Comparison of ENCODE assay signal across 8 cellular contexts in genomic region chr7:471866-472639, GRCh38. TPM values are rescaled to one million over a fixed set of nuclear protein-coding genes. Genes with fewer than 3 reads are reported as not detected.
DNase-seq lines count a peak whose midpoint lies in the region; ATAC-seq and TF ChIP-seq lines count a peak whose summit lies in the region.

No MANE protein-coding gene starts in this region.

- H3K27me3 Mint-ChIP-seq in activated T-helper 17 cell treated with anti-CD3 and anti-CD28 coated beads, Interleukin-2, amount 50 U/mL, for 72 hours = no peaks in the 10 kb centered on the region

- intact Hi-C loops in left cardiac atrium (cut with DNase I) = no loop called here

- peaks cover 14% of the 10 kb centered on the region for H3K4me1 ChIP-seq in adipocyte (ENCODE audit: control insufficient read depth, insufficient read depth, low read length)

- H3K9me3 Mint-ChIP-seq in activated T-helper 17 cell treated with anti-CD3 and anti-CD28 coated beads, Interleukin-2, amount 50 U/mL, for 72 hours = peaks cover 13% of the 10 kb centered on the region

- ATAC-seq in left cardiac atrium (peak; percentile 85 to 88), GM19023 (IDR thresholded peaks at IDR 0.05; ENCODE audit: unreplicated experiment) (no peak), GM19463 (IDR thresholded peaks at IDR 0.05; ENCODE audit: unreplicated experiment) (no peak), HG03097 (IDR thresholded peaks at IDR 0.05; ENCODE audit: low FRiP score, unreplicated experiment) (no peak)
- ATAC-seq in activated T-helper 17 cell treated with anti-CD3 and anti-CD28 coated beads, Interleukin-2, amount 50 U/mL, for 72 hours (replicated peaks) = no peak

- peaks cover 7% of the 10 kb centered on the region for H3K27me3 ChIP-seq in adipocyte (replicated peaks; ENCODE audit: control insufficient read depth, insufficient read depth, low read length)

- no peaks in the 10 kb centered on the region for H3K36me3 Mint-ChIP-seq in activated T-helper 17 cell treated with anti-CD3 and anti-CD28 coated beads, Interleukin-2, amount 50 U/mL, for 72 hours (ENCODE audit: low read depth)

- H3K9ac ChIP-seq in adipocyte (ENCODE audit: low read length) = no peak overlapping the region

- peak; percentile 58 for DNase-seq in ELR (ENCODE audit: low read depth)
- DNase-seq in adipocyte (ENCODE audit: low read depth) = peak; percentile 87
- peak; percentile 82 for DNase-seq in left cardiac atrium
- DNase-seq in retinal pigment epithelial cell (ENCODE audit: low read depth) = peak; percentile 72

- H3K4me3 ChIP-seq in adipocyte (ENCODE audit: low read length) (no peak overlapping the region), retinal pigment epithelial cell (ENCODE audit: low read length) (no peak overlapping the region)

- H3K36me3 ChIP-seq in adipocyte (ENCODE audit: control insufficient read depth, insufficient read depth, low read length, severe bottlenecking) = no peaks in the 10 kb centered on the region

- no peak overlapping the region for H3K27ac Mint-ChIP-seq in activated T-helper 17 cell treated with anti-CD3 and anti-CD28 coated beads, Interleukin-2, amount 50 U/mL, for 72 hours

- peaks cover 9% of the 10 kb centered on the region for H3K9me3 ChIP-seq in adipocyte (ENCODE audit: control insufficient read depth, low read length)

- H3K4me3 Mint-ChIP-seq in activated T-helper 17 cell treated with anti-CD3 and anti-CD28 coated beads, Interleukin-2, amount 50 U/mL, for 72 hours = no peak overlapping the region

- no peak for TF ChIP-seq CTCF in retinal pigment epithelial cell (conservative IDR thresholded peaks at IDR 0.05; ENCODE audit: low read depth, low read length)

- H3K4me1 Mint-ChIP-seq in activated T-helper 17 cell treated with anti-CD3 and anti-CD28 coated beads, Interleukin-2, amount 50 U/mL, for 72 hours = peaks cover 15% of the 10 kb centered on the region

RNA-seq across cellular contexts. Expression of gene PDGFA, which starts 47.6 kb away (rescaled TPM):
- total RNA-seq in left cardiac atrium = 10 to 100 TPM; 27.5 to 33.9 TPM
- total RNA-seq in activated T-helper 17 cell treated with anti-CD3 and anti-CD28 coated beads, Interleukin-2, amount 50 U/mL, for 72 hours = 10 to 100 TPM; 11.9 to 28.1 TPM

Comparison
In these comparisons a context has a peak if more than half of its experiments do, and no peak if none do; other contexts are left out.
1. ATAC-seq: peak in left cardiac atrium (2 of 2); none in GM19023 (single experiment), activated T-helper 17 cell treated with anti-CD3 and anti-CD28 coated beads, Interleukin-2, amount 50 U/mL, for 72 hours (single experiment), GM19463 (single experiment) and HG03097 (single experiment).
2. Peak in every context shown above with its lines, with median percentiles within 50 percentile points of each other: DNase-seq.